Comparison of ENCODE assay signal across 28 cellular contexts in genomic region chr17:37750768-37751466, GRCh38. TPM values are rescaled to one million over a fixed set of nuclear protein-coding genes. Genes with fewer than 3 reads are reported as not detected.
DNase-seq lines count a peak whose midpoint lies in the region; ATAC-seq, FAIRE-seq and TF ChIP-seq lines count a peak whose summit lies in the region.
"Had no signal": no experiment of that assay in that cellular context is flagged by ENCODE, and none has a peak within 500 bp of the region (broad histone marks: within the 10 kb centered on the region; RNA-seq: fewer than 3 reads in every experiment).

No MANE protein-coding gene starts in this region.

- DNase-seq in RCC 7860 (ENCODE audit: low spot score), result peak; percentile 65
- DNase-seq in pancreas, result no peak
- DNase-seq in SW480 (ENCODE audit: low spot score), result no peak
- DNase-seq in HUDEP-2 (lab: John Stamatoyannopoulos, UW; ENCODE audit: unreplicated experiment in 76 of 76), result no peak
- DNase-seq in activated naive CD4-positive, alpha-beta T cell treated with Interleukin-2 at 50 U/mL for 16 hours, result no peak
- DNase-seq: activated CD4-positive, alpha-beta T cell treated with anti-CD3 and anti-CD28 coated beads for 36 hours; activated gamma-delta T cell; brain microvascular endothelial cell; DND-41; KG1; MG63; midbrain; naive thymus-derived CD4-positive, alpha-beta T cell; NCI-H1105 treated with DMSO at 0.1 percent for 48 hours; NCI-H2081 treated with DMSO at 0.1 percent for 48 hours; NCI-H446 treated with DMSO at 0.1 percent for 48 hours; SK-N-SH; T-helper 2 cell; tibial artery had no signal

- no peak overlapping the region for H3K4me3 ChIP-seq in pancreas
- H3K4me3 ChIP-seq: MG63, tibial artery had no signal

- TF ChIP-seq POLR2A in GM19193 (IDR thresholded peaks at IDR 0.05; ENCODE audit: extremely low read depth, insufficient read depth, insufficient read length), result peak; percentile 20

- FAIRE-seq in RCC 7860 (lab: Jason Lieb, UNC), result no peak
- FAIRE-seq in pancreas (lab: Jason Lieb, UNC), result no peak
- FAIRE-seq: endothelial cell of umbilical vein, islet of Langerhans had no signal

- no peaks in the 10 kb centered on the region for H3K9me3 ChIP-seq in pancreas
- H3K9me3 ChIP-seq: MG63, SK-N-SH, tibial artery had no signal

- peak overlapping the region in 3 of 4 donors; percentile 24 to 70 (median 37) for H3K27ac ChIP-seq in pancreas
- H3K27ac ChIP-seq: brain microvascular endothelial cell, tibial artery had no signal

- H3K4me1 ChIP-seq in pancreas, result peaks cover 4 to 28% (median 22%) of the 10 kb centered on the region in 3 donors
- H3K4me1 ChIP-seq: tibial artery had no signal

- 21 to 25% methylated on average over 10 of the region's 10 CpGs for WGBS in pancreas, 2 donors

- H3K36me3 ChIP-seq in pancreas, result no peaks in the 10 kb centered on the region
- H3K36me3 ChIP-seq: brain microvascular endothelial cell, MG63, tibial artery had no signal

- H3K27me3 ChIP-seq in pancreas, result no peaks in the 10 kb centered on the region

- TF ChIP-seq CTCF in pancreas (IDR thresholded peaks at IDR 0.05), result no peak

- intact Hi-C loops in pancreas (cut with DNase I), result loop anchor here in 1 of 3 donors (10.0 kb wide), 1 partner anchor 106 kb away; the partner anchor contains the start of gene DDX52

- ATAC-seq in HG02798 (IDR thresholded peaks at IDR 0.05; ENCODE audit: poor library complexity, unreplicated experiment) (peak; percentile 41), pancreas (peak; percentile 15 to 74 (median 49)), GM19455 (IDR thresholded peaks at IDR 0.05; ENCODE audit: unreplicated experiment) (no peak)
- ATAC-seq: activated CD4-positive, alpha-beta T cell treated with anti-CD3 and anti-CD28 coated beads for 36 hours; naive thymus-derived CD4-positive, alpha-beta T cell had no signal

RNA-seq across cellular contexts. Expression of gene HNF1B, which starts 6.1 kb away (rescaled TPM):
- total RNA-seq in pancreas, result 10 to 100 TPM; 24.9 to 50.5 (median 29.5) TPM
- polyA plus RNA-seq in pancreas, result 10 to 100 TPM; 36.5 to 49.2 TPM
- total RNA-seq: activated CD4-positive, alpha-beta T cell treated with anti-CD3 and anti-CD28 coated beads for 36 hours; endothelial cell of umbilical vein; fibroblast of lung; HT1080; omental fat pad; skeletal muscle tissue had no signal
- polyA plus RNA-seq: endothelial cell of umbilical vein; fibroblast of lung; naive thymus-derived CD4-positive, alpha-beta T cell; SK-N-SH had no signal
